ENCODE assay signal across 12 cellular contexts in the genomic region with DNA sequence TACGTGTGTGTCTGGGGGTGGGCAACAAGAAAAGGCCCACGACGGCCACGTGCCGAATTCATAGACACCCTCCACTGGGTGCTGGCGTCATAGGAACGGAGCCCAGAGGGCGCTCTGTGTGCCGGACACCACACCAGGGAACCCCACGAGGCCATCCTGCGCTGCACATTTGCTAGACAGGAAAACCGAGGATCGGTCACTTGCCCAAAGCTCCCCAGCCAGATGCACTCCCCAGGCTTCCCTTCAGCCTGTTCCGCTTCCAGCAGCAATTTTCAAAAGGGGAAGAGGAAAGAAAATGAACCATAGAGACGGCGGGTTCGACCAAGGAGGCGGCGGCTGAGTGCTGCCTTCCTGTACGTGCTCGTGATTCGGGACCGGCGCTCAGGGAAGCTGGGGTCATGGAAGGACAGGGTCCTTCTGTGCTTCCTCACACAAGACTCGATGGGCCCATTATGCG.
DNase-seq lines count a peak whose midpoint lies in the region; ATAC-seq and TF ChIP-seq lines count a peak whose summit lies in the region.
"Had no signal": no experiment of that assay in that cellular context is flagged by ENCODE, and none has a peak within 500 bp of the region (broad histone marks: within the 10 kb centered on the region; RNA-seq: fewer than 3 reads in every experiment).

No MANE protein-coding gene starts in this region.

- H3K27me3 ChIP-seq in lung (ENCODE audit: control insufficient read depth, insufficient read depth) (no peaks in the 10 kb centered on the region), sigmoid colon (no peaks in the 10 kb centered on the region)

- no peak for TF ChIP-seq CTCF in lung (IDR thresholded peaks at IDR 0.05; ENCODE audit: control extremely low read depth, extremely low read depth)
- no peak for TF ChIP-seq CTCF in sigmoid colon (IDR thresholded peaks at IDR 0.05)

- H3K27ac ChIP-seq in caudate nucleus (ENCODE audit: low read depth, low read length) = peak overlapping the region; percentile 48
- peak overlapping the region in 1 of 2 donors; percentile 73 for H3K27ac ChIP-seq in lung (ENCODE audit: low read depth in 1 of 2, low read length in 1 of 2)
- H3K27ac ChIP-seq in sigmoid colon = peak overlapping the region; percentile 27 to 73 (median 56)
- H3K27ac ChIP-seq: WERI-Rb-1 had no signal

- H3K4me3 ChIP-seq in lung = no peak overlapping the region
- peak overlapping the region in 2 of 4 donors; percentile 8 to 19 for H3K4me3 ChIP-seq in sigmoid colon

- H3K4me1 ChIP-seq in lung (ENCODE audit: control insufficient read depth in 2 of 2, insufficient read depth in 2 of 2, low read length in 2 of 2) (peaks cover 0 to 16% of the 10 kb centered on the region in 2 donors), sigmoid colon (peaks cover 0 to 14% (median 6%) of the 10 kb centered on the region in 4 donors)

- H3K36me3 ChIP-seq in lung (ENCODE audit: control insufficient read depth in 2 of 2, insufficient read depth in 2 of 2, low read length in 2 of 2) = peaks cover 0 to 10% of the 10 kb centered on the region in 2 donors
- H3K36me3 ChIP-seq in sigmoid colon = no peaks in the 10 kb centered on the region

- DNase-seq in Kasumi-1 (lab: John Stamatoyannopoulos, UW) (peak; percentile 39 to 64), caudate nucleus (lab: John Stamatoyannopoulos, UW) (peak in 24 of 61 donors; percentile 4 to 64 (median 32)), lung (ENCODE audit: low spot score) (peak; percentile 32), sigmoid colon (peak; percentile 84), COR-L47 (lab: John Stamatoyannopoulos, UW) (no peak)
- DNase-seq in activated CD8-positive, alpha-beta memory T cell treated with anti-CD3 and anti-CD28 coated beads, Interleukin-2, amount 50 U/mL, for 4 hours = no peak
- DNase-seq: activated naive CD4-positive, alpha-beta T cell; CD4-positive, alpha-beta T cell; effector memory CD8-positive, alpha-beta T cell; WERI-Rb-1 had no signal

- H3K9me3 ChIP-seq in lung (ENCODE audit: control insufficient read depth in 2 of 2, insufficient read depth in 1 of 2, low read length in 1 of 2) = no peaks in the 10 kb centered on the region
- H3K9me3 ChIP-seq in sigmoid colon = no peaks in the 10 kb centered on the region

- ATAC-seq in lung (ENCODE audit: insufficient read depth, low FRiP score) (peak; percentile 35), GM21825 (IDR thresholded peaks at IDR 0.05; ENCODE audit: unreplicated experiment) (no peak), GM18873 (IDR thresholded peaks at IDR 0.05; ENCODE audit: low FRiP score, unreplicated experiment) (no peak)
- ATAC-seq: effector memory CD8-positive, alpha-beta T cell had no signal

- WGBS in lung, 2 donors = 34 to 53% methylated on average over 26 of the region's 26 CpGs
- 62 to 85% methylated on average over 26 of the region's 26 CpGs for WGBS in sigmoid colon, 2 donors

- TF ChIP-seq POLR2A in sigmoid colon (IDR thresholded peaks at IDR 0.05) = no peak

- intact Hi-C loops in sigmoid colon (cut with DNase I) = no loop called here

- peak in 1 of 4 donors; percentile 20 for TF ChIP-seq EP300 in sigmoid colon (IDR thresholded peaks at IDR 0.05)

Comparison
In these comparisons a context has a peak if more than half of its experiments do, and no peak if none do; other contexts are left out.
1. DNase-seq: peak in Kasumi-1 (2 of 2), lung (single experiment) and sigmoid colon (single experiment); none in COR-L47 (single experiment) and activated CD8-positive, alpha-beta memory T cell treated with anti-CD3 and anti-CD28 coated beads, Interleukin-2, amount 50 U/mL, for 4 hours (single experiment).